ENCODE assay signal across 18 cellular contexts in the genomic region with DNA sequence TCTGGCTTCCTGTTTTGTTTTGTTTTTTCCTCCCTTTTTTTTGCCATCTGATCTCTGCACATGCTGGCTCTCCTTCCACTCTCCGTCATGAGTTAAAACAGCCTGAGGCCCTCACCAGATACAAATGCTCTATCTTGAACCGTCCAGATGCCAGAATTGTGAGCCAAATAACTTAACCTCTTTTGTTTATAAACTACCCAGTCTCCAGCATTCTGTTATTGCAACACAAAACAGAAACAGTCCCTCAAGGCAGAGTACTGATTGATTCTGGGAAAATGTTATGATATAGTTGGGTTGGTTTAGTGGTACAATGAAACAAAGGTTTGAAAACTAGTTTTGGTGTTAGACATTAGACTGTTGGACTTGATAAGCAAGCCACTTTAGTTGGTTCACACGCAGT.
DNase-seq lines count a peak whose midpoint lies in the region; ATAC-seq and TF ChIP-seq lines count a peak whose summit lies in the region.
"Had no signal": no experiment of that assay in that cellular context is flagged by ENCODE, and none has a peak within 500 bp of the region (broad histone marks: within the 10 kb centered on the region; RNA-seq: fewer than 3 reads in every experiment).

No MANE protein-coding gene starts in this region.

- DNase-seq in Calu3 (no peak), fibroblast of gingiva (ENCODE audit: low read depth) (peak; percentile 80), mesothelial cell of epicardium (ENCODE audit: low spot score in 2 of 2, unreplicated experiment in 2 of 2) (no peak), RPMI8226 (no peak), AG08395 (ENCODE audit: low spot score) (no peak), HCEC 1CT (no peak)
- DNase-seq in activated CD4-positive, alpha-beta T cell treated with anti-CD3 and anti-CD28 coated beads for 4 hours = no peak
- DNase-seq: activated naive CD4-positive, alpha-beta T cell treated with anti-CD3 and anti-CD28 coated beads, Interleukin-2, amount 10 ng/mL, durations not matched to agents 7 days and 5 days; GF-D8; head of caudate nucleus; KG1; NCI-H2029 treated with DMSO at 0.1 percent for 48 hours; psoas muscle; stimulated activated CD4-positive, alpha-beta T cell treated with anti-CD3 and anti-CD28 coated beads, Interleukin-2, amount 100 ng/mL, for 48 hours; stimulated activated naive CD4-positive, alpha-beta T cell treated with Interleukin-2 at 50 U/mL for 16 hours had no signal

- H3K4me3 Mint-ChIP-seq in Calu3 (ENCODE audit: low read depth, unreplicated experiment) (peak overlapping the region; percentile 5), mesothelial cell of epicardium (no peak overlapping the region)
- H3K4me3 Mint-ChIP-seq: activated naive CD4-positive, alpha-beta T cell treated with anti-CD3 and anti-CD28 coated beads, Interleukin-2, amount 10 ng/mL, durations not matched to agents 7 days and 5 days; dendritic cell treated with granulocyte-macrophage colony-stimulating factor and Interleukin-4, amounts not matched to agents 40 ng/mL and 50 ng/mL, for 4 days; T-helper 2 cell treated with Interferon-gamma antibody and Interleukin-4, amounts not matched to agents 5 μg/mL and 100 μg/mL, for 36 hours had no signal

- CTCF ChIA-PET in Calu3 (lab: Charles Lee) = no interaction called here

- H3K27ac Mint-ChIP-seq in Calu3 (ENCODE audit: unreplicated experiment) (peak overlapping the region; percentile 64), mesothelial cell of epicardium (peak overlapping the region; percentile 83)
- H3K27ac Mint-ChIP-seq: activated naive CD4-positive, alpha-beta T cell treated with anti-CD3 and anti-CD28 coated beads, Interleukin-2, amount 10 ng/mL, durations not matched to agents 7 days and 5 days; dendritic cell treated with granulocyte-macrophage colony-stimulating factor and Interleukin-4, amounts not matched to agents 40 ng/mL and 50 ng/mL, for 4 days; T-helper 2 cell treated with Interferon-gamma antibody and Interleukin-4, amounts not matched to agents 5 μg/mL and 100 μg/mL, for 36 hours had no signal

- BruUV-seq in Calu3 (replicated peaks; lab: Mats Ljungman, UMichigan) = no TSS peak

- no peak; the same call in 2 of the 3 replicates for ATAC-seq in SK-N-SH treated with all-trans-retinoic acid at 6 μM for 48 hours
- ATAC-seq: psoas muscle had no signal

- H3K36me3 Mint-ChIP-seq in Calu3 (ENCODE audit: insufficient read depth, unreplicated experiment) = no peaks in the 10 kb centered on the region
- peaks cover 4% of the 10 kb centered on the region for H3K36me3 Mint-ChIP-seq in mesothelial cell of epicardium
- H3K36me3 Mint-ChIP-seq: activated naive CD4-positive, alpha-beta T cell treated with anti-CD3 and anti-CD28 coated beads, Interleukin-2, amount 10 ng/mL, durations not matched to agents 7 days and 5 days had no signal

- TF ChIP-seq CTCF in Calu3 (IDR thresholded peaks at IDR 0.05; ENCODE audit: unreplicated experiment) (no peak), mesothelial cell of epicardium (IDR thresholded peaks at IDR 0.05; ENCODE audit: unreplicated experiment) (no peak)

- H3K4me1 Mint-ChIP-seq in Calu3 (ENCODE audit: low read depth, unreplicated experiment) (peaks cover 23% of the 10 kb centered on the region), mesothelial cell of epicardium (peaks cover 20% of the 10 kb centered on the region)
- H3K4me1 Mint-ChIP-seq: activated naive CD4-positive, alpha-beta T cell treated with anti-CD3 and anti-CD28 coated beads, Interleukin-2, amount 10 ng/mL, durations not matched to agents 7 days and 5 days had no signal

- H3K27me3 Mint-ChIP-seq in Calu3 (ENCODE audit: unreplicated experiment) = no peaks in the 10 kb centered on the region
- H3K27me3 Mint-ChIP-seq in mesothelial cell of epicardium (ENCODE audit: low read depth) = no peaks in the 10 kb centered on the region
- H3K27me3 Mint-ChIP-seq: activated naive CD4-positive, alpha-beta T cell treated with anti-CD3 and anti-CD28 coated beads, Interleukin-2, amount 10 ng/mL, durations not matched to agents 7 days and 5 days; dendritic cell treated with granulocyte-macrophage colony-stimulating factor and Interleukin-4, amounts not matched to agents 40 ng/mL and 50 ng/mL, for 4 days had no signal

- H3K9me3 Mint-ChIP-seq in Calu3 (ENCODE audit: low read depth, unreplicated experiment) (peaks cover 5% of the 10 kb centered on the region), mesothelial cell of epicardium (peaks cover 15% of the 10 kb centered on the region)

- intact Hi-C loops in Calu3 (cut with micrococcal nuclease; ENCODE audit: unreplicated experiment) = no loop called here

TF ChIP-seq in SK-N-SH treated with all-trans-retinoic acid at 6 μM for 48 hours, 23 proteins besides CTCF, POLR2A, EP300 and RAD21:
- TF ChIP-seq, protein P1, sequence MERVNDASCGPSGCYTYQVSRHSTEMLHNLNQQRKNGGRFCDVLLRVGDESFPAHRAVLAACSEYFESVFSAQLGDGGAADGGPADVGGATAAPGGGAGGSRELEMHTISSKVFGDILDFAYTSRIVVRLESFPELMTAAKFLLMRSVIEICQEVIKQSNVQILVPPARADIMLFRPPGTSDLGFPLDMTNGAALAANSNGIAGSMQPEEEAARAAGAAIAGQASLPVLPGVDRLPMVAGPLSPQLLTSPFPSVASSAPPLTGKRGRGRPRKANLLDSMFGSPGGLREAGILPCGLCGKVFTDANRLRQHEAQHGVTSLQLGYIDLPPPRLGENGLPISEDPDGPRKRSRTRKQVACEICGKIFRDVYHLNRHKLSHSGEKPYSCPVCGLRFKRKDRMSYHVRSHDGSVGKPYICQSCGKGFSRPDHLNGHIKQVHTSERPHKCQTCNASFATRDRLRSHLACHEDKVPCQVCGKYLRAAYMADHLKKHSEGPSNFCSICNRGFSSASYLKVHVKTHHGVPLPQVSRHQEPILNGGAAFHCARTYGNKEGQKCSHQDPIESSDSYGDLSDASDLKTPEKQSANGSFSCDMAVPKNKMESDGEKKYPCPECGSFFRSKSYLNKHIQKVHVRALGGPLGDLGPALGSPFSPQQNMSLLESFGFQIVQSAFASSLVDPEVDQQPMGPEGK (CRISPR knock-in tag; IDR thresholded peaks at IDR 0.05; ENCODE audit: borderline replicate concordance) = no peak
- TF ChIP-seq ZNF565 (CRISPR knock-in tag; conservative IDR thresholded peaks at IDR 0.05; ENCODE audit: low read depth) (no peak), TCF4 (CRISPR knock-in tag; IDR thresholded peaks at IDR 0.05; ENCODE audit: borderline replicate concordance) (peak; percentile 89), ZNF70 (CRISPR knock-in tag; IDR thresholded peaks at IDR 0.05) (no peak)
- TF ChIP-seq, protein P2, sequence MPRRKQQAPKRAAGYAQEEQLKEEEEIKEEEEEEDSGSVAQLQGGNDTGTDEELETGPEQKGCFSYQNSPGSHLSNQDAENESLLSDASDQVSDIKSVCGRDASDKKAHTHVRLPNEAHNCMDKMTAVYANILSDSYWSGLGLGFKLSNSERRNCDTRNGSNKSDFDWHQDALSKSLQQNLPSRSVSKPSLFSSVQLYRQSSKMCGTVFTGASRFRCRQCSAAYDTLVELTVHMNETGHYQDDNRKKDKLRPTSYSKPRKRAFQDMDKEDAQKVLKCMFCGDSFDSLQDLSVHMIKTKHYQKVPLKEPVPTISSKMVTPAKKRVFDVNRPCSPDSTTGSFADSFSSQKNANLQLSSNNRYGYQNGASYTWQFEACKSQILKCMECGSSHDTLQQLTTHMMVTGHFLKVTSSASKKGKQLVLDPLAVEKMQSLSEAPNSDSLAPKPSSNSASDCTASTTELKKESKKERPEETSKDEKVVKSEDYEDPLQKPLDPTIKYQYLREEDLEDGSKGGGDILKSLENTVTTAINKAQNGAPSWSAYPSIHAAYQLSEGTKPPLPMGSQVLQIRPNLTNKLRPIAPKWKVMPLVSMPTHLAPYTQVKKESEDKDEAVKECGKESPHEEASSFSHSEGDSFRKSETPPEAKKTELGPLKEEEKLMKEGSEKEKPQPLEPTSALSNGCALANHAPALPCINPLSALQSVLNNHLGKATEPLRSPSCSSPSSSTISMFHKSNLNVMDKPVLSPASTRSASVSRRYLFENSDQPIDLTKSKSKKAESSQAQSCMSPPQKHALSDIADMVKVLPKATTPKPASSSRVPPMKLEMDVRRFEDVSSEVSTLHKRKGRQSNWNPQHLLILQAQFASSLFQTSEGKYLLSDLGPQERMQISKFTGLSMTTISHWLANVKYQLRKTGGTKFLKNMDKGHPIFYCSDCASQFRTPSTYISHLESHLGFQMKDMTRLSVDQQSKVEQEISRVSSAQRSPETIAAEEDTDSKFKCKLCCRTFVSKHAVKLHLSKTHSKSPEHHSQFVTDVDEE (CRISPR knock-in tag; IDR thresholded peaks at IDR 0.05) = peak; percentile 43; the same call in 1 of the 2 replicates
